ENCODE assay signal across 15 cellular contexts in genomic region chr6:36725581-36725980, GRCh38. TPM values are rescaled to one million over a fixed set of nuclear protein-coding genes. Genes with fewer than 3 reads are reported as not detected.
"Had no signal": no experiment of that assay in that cellular context is flagged by ENCODE, and none has a peak within 500 bp of the region (broad histone marks: within the 10 kb centered on the region; RNA-seq: fewer than 3 reads in every experiment).

No MANE protein-coding gene starts in this region.

- FAIRE-seq: astrocyte, colon, endothelial cell of umbilical vein, TTC549 had no signal

- ATAC-seq: foreskin keratinocyte, heart left ventricle, SK-N-SH treated with all-trans-retinoic acid at 6 μM for 48 hours had no signal

- H3K27ac ChIP-seq: foreskin keratinocyte, heart left ventricle had no signal

- H3K27me3 ChIP-seq: foreskin keratinocyte, heart left ventricle had no signal

- H3K4me2 ChIP-seq: smooth muscle cell had no signal

- H3K4me3 ChIP-seq: heart left ventricle, smooth muscle cell had no signal

- H3K9me3 ChIP-seq: heart left ventricle had no signal

- DNase-seq: activated CD4-positive, alpha-beta T cell treated with anti-CD3 and anti-CD28 coated beads, Interleukin-2, amount 50 U/mL, for 1 hour; activated gamma-delta T cell treated with Interleukin-2 at 50 U/mL for 16 hours; activated T-cell treated with anti-CD3 and anti-CD28 coated beads, Interleukin-2, amount 50 U/mL, for 1 hour; effector CD4-positive, alpha-beta T cell; foreskin keratinocyte; stimulated activated naive CD4-positive, alpha-beta T cell; T-helper 2 cell had no signal

- H3K36me3 ChIP-seq: heart left ventricle had no signal

RNA-seq across cellular contexts. Expression of gene RAB44, which starts 28.0 kb away (rescaled TPM):
- total RNA-seq: foreskin keratinocyte, smooth muscle cell had no signal
- polyA plus RNA-seq: neural cell had no signal
